ENCODE assay signal across 17 cellular contexts in the genomic region with DNA sequence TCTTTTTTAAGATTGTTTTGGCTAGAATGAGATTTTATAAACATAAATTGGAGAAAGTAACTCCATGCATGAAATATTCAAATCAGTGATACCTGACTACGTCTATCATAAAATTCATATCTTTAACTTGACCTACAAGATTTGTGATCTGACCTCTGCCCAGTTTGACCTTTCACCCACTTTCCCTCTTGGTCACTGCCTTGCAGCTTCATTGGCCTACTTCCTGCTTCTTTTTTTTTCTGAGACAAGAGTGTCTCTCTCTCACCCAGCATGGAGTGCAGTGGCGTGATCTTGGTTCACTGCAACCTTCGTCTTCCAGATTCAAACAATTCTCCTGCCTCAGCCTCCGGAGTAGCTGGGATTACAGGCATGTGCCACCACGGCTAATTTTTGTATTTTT. TPM values are rescaled to one million over a fixed set of nuclear protein-coding genes. Genes with fewer than 3 reads are reported as not detected.
DNase-seq lines count a peak whose midpoint lies in the region; ATAC-seq and TF ChIP-seq lines count a peak whose summit lies in the region.
"Had no signal": no experiment of that assay in that cellular context is flagged by ENCODE, and none has a peak within 500 bp of the region (broad histone marks: within the 10 kb centered on the region; RNA-seq: fewer than 3 reads in every experiment).

No MANE protein-coding gene starts in this region.

- H3F3A ChIP-seq in smooth muscle cell (ENCODE audit: low read depth): peaks cover 36% of the 10 kb centered on the region

- no peak overlapping the region for H3K9ac ChIP-seq in liver (ENCODE audit: low read depth in 1 of 2, low read length in 2 of 2)
- H3K9ac ChIP-seq in smooth muscle cell (ENCODE audit: low read depth): no peak overlapping the region

- peaks cover 22% of the 10 kb centered on the region for H3K36me3 Mint-ChIP-seq in WTC11
- H3K36me3 Mint-ChIP-seq: CD4-positive, alpha-beta memory T cell had no signal

- H3K4me1 ChIP-seq in liver (ENCODE audit: control insufficient read depth in 4 of 4, insufficient read depth in 4 of 4, low read length in 3 of 4): peaks cover 0 to 23% (median 10%) of the 10 kb centered on the region in 4 donors
- H3K4me1 ChIP-seq in smooth muscle cell (ENCODE audit: low read depth): peaks cover 27% of the 10 kb centered on the region
- H3K4me1 ChIP-seq: HAP-1 had no signal

- 84% methylated on average over 5 of the region's 5 CpGs for WGBS in liver
- 83% methylated on average over 5 of the region's 5 CpGs for WGBS in smooth muscle cell (ENCODE audit: low lambda C conversion rate)

- no peak overlapping the region for H2AFZ ChIP-seq in smooth muscle cell (ENCODE audit: low read depth)

- POLR2A ChIA-PET in WTC11 (lab: Charles Lee): no interaction called here

- no peak overlapping the region for H3K4me3 Mint-ChIP-seq in WTC11
- H3K4me3 Mint-ChIP-seq: CD4-positive, alpha-beta memory T cell; HFFc6 had no signal

- CTCF ChIA-PET in WTC11 (lab: Charles Lee): interaction anchor here (1.3 kb wide), 1 partner anchor 29 kb away, joined by 3 read pairs; a partner anchor contains a TSS

- H3K27ac Mint-ChIP-seq in WTC11: peak overlapping the region; percentile 81; the same call in 1 of the 2 replicates
- H3K27ac Mint-ChIP-seq: CD4-positive, alpha-beta memory T cell; HFFc6 had no signal

- H3K79me2 ChIP-seq in smooth muscle cell (ENCODE audit: low read depth): peaks cover 91% of the 10 kb centered on the region

- no peaks in the 10 kb centered on the region for H3K27me3 ChIP-seq in liver (ENCODE audit: control insufficient read depth in 4 of 4, insufficient read depth in 4 of 4, low read length in 3 of 4)
- H3K27me3 ChIP-seq in smooth muscle cell (ENCODE audit: low read depth): no peaks in the 10 kb centered on the region

- H3K4me2 ChIP-seq in smooth muscle cell: no peak overlapping the region

- no peak for ATAC-seq in WTC11
- ATAC-seq in left colon: peak; percentile 47
- no peak for ATAC-seq in HG02970 (IDR thresholded peaks at IDR 0.05; ENCODE audit: low FRiP score, unreplicated experiment)
- ATAC-seq in HG03565 (IDR thresholded peaks at IDR 0.05; ENCODE audit: unreplicated experiment): no peak

- intact Hi-C loops in left colon (cut with DNase I, micrococcal nuclease): no loop called here

- H3K27ac ChIP-seq in liver (ENCODE audit: low read depth in 1 of 2, low read length in 2 of 2) (no peak overlapping the region), smooth muscle cell (ENCODE audit: low read depth) (peak overlapping the region; percentile 39)

- in situ Hi-C loops in GM13977 (cut with MboI; ENCODE audit: low pct_unique_long_range_greater_than_20kb, low sequenced_read_pairs, unreplicated experiment): no loop called here

- H3K9me3 Mint-ChIP-seq in WTC11: peaks cover 13% of the 10 kb centered on the region

- TF ChIP-seq RAD21 in liver (IDR thresholded peaks at IDR 0.05): no peak

- DNase-seq in WTC11 (ENCODE audit: low spot score): no peak
- no peak for DNase-seq in left colon
- no peak for DNase-seq in smooth muscle cell (lab: John Stamatoyannopoulos, UW; ENCODE audit: unreplicated experiment)
- no peak for DNase-seq in GM13977 (ENCODE audit: low spot score)
- no peak for DNase-seq in activated CD4-positive, alpha-beta T cell treated with anti-CD3 and anti-CD28 coated beads, Interleukin-2, amount 50 U/mL, for 48 hours
- DNase-seq: C1 segment of cervical spinal cord; Calu3; CD4-positive, alpha-beta memory T cell; COR-L47; DMS153; DND-41; GOT3; HFFc6 had no signal

- no peak overlapping the region for H3K4me3 ChIP-seq in liver (ENCODE audit: low read depth in 1 of 3, low read length in 3 of 3)
- no peak overlapping the region for H3K4me3 ChIP-seq in smooth muscle cell
- H3K4me3 ChIP-seq: HAP-1 had no signal

- peaks cover 0 to 3% (median 0%) of the 10 kb centered on the region in 4 donors for H3K36me3 ChIP-seq in liver (ENCODE audit: control insufficient read depth in 4 of 4, insufficient read depth in 3 of 4, low read depth in 1 of 4, low read length in 3 of 4)
- H3K36me3 ChIP-seq in smooth muscle cell (ENCODE audit: low read depth): no peaks in the 10 kb centered on the region
- H3K36me3 ChIP-seq: HAP-1 had no signal

- H3K27me3 Mint-ChIP-seq in WTC11 (ENCODE audit: low read depth): no peaks in the 10 kb centered on the region

- no peak for TF ChIP-seq CTCF in WTC11 (IDR thresholded peaks at IDR 0.05)
- TF ChIP-seq CTCF in liver (IDR thresholded peaks at IDR 0.05; ENCODE audit: low read depth, low read length, missing input control): no peak
- TF ChIP-seq CTCF in smooth muscle cell (IDR thresholded peaks at IDR 0.05; ENCODE audit: borderline replicate concordance, insufficient read depth, poor library complexity, severe bottlenecking): no peak
- TF ChIP-seq CTCF in GM13977 (IDR thresholded peaks at IDR 0.05; ENCODE audit: extremely low read depth, insufficient read depth, missing control alignments): no peak

- H3K4me1 Mint-ChIP-seq in WTC11: peaks cover 15% of the 10 kb centered on the region

- peaks cover 57% of the 10 kb centered on the region for H4K20me1 ChIP-seq in smooth muscle cell (ENCODE audit: low read depth)

- H3K9me3 ChIP-seq in liver (ENCODE audit: control insufficient read depth in 4 of 4, low read length in 3 of 4): no peaks in the 10 kb centered on the region
- H3K9me3 ChIP-seq in smooth muscle cell (replicated peaks; ENCODE audit: low read depth): no peaks in the 10 kb centered on the region

TF ChIP-seq in WTC11, 78 proteins besides CTCF, POLR2A, EP300 and RAD21 (continues in another document):
- TF ChIP-seq, protein P1, sequence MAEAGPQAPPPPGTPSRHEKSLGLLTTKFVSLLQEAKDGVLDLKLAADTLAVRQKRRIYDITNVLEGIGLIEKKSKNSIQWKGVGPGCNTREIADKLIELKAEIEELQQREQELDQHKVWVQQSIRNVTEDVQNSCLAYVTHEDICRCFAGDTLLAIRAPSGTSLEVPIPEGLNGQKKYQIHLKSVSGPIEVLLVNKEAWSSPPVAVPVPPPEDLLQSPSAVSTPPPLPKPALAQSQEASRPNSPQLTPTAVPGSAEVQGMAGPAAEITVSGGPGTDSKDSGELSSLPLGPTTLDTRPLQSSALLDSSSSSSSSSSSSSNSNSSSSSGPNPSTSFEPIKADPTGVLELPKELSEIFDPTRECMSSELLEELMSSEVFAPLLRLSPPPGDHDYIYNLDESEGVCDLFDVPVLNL (CRISPR knock-in tag; IDR thresholded peaks at IDR 0.05; ENCODE audit: borderline replicate concordance, low read depth): no peak
- TF ChIP-seq CBFB (CRISPR knock-in tag; IDR thresholded peaks at IDR 0.05; ENCODE audit: low read depth) (no peak), ZNF317 (CRISPR knock-in tag; IDR thresholded peaks at IDR 0.05; ENCODE audit: borderline replicate concordance, low read depth) (no peak), ATF1 (CRISPR knock-in tag; IDR thresholded peaks at IDR 0.05) (no peak), GRHL2 (CRISPR knock-in tag; IDR thresholded peaks at IDR 0.05; ENCODE audit: insufficient replicate concordance, severe bottlenecking) (no peak), GTF2I (CRISPR knock-in tag; conservative IDR thresholded peaks at IDR 0.05) (no peak)

TF ChIP-seq in liver, 16 proteins besides CTCF, POLR2A, EP300 and RAD21:
- TF ChIP-seq, protein P2, sequence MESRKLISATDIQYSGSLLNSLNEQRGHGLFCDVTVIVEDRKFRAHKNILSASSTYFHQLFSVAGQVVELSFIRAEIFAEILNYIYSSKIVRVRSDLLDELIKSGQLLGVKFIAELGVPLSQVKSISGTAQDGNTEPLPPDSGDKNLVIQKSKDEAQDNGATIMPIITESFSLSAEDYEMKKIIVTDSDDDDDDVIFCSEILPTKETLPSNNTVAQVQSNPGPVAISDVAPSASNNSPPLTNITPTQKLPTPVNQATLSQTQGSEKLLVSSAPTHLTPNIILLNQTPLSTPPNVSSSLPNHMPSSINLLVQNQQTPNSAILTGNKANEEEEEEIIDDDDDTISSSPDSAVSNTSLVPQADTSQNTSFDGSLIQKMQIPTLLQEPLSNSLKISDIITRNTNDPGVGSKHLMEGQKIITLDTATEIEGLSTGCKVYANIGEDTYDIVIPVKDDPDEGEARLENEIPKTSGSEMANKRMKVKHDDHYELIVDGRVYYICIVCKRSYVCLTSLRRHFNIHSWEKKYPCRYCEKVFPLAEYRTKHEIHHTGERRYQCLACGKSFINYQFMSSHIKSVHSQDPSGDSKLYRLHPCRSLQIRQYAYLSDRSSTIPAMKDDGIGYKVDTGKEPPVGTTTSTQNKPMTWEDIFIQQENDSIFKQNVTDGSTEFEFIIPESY (IDR thresholded peaks at IDR 0.05): no peak
- TF ChIP-seq HNF4A (conservative IDR thresholded peaks at IDR 0.05): peak in 1 of 2 donors; percentile 8
- TF ChIP-seq RXRA (IDR thresholded peaks at IDR 0.05): peak; percentile 63 to 67
- TF ChIP-seq FOXA2 (IDR thresholded peaks at IDR 0.05): no peak

RNA-seq across cellular contexts. Expression of a gene that starts 28.5 kb away (rescaled TPM):
- total RNA-seq in WTC11 (2021) (15.0 to 17.7 TPM (median 16.8 TPM) in 3 replicates), left colon (1 to 10 TPM; 4.7 TPM), liver (10 to 100 TPM; 26.8 to 62.5 TPM), smooth muscle cell (133 and 155 TPM in 2 replicates)
- polyA plus RNA-seq in liver (10 to 100 TPM; 23.8 to 24.7 TPM), smooth muscle cell (122 and 139 TPM in 2 replicates)
